In genomic region chr4:98143001-98143899, GRCh38 we compare ENCODE assay signal across 1 cellular context.
TF ChIP-seq lines count a peak whose summit lies in the region.

Gene STPG2 (minus strand): TSS chr4:98143476.

TF ChIP-seq in GM12878, 131 proteins besides CTCF, POLR2A, EP300 and RAD21 (continued from another document):
- TF ChIP-seq CEBPZ (IDR thresholded peaks at IDR 0.05; ENCODE audit: low read depth, low read length): no peak
